13 cellular contexts compared by ENCODE assay signal in the genomic region with DNA sequence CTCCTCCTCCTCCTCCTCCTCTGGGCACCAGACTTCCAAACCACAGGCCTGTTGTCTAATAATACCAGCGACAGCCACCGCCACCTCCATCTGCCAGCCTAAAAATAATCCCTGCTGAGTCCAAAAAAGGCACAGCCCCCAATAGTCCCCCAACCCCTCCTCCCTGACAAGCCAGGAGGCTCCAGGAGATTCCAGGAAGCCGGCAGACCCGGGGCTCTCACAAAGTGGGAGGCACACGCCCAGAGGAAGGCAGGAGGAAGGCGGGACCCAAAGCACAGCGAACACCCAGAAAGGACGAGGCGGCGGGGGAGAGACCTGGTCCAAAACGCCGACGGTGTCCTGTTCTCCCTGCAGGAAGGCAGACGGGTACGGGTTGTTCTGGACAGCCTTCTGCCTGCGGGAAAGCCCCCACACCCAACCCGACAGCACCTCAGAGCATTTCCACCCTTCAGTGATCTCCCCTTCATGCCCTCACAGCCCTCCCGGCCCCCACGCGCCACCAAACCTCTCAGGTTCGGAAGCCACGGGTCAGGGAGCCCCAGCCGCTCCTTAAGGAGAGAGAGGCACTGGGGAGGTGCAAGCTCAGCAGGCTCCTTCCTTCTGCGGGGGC. TPM values are rescaled to one million over a fixed set of nuclear protein-coding genes. Genes with fewer than 3 reads are reported as not detected.
DNase-seq lines count a peak whose midpoint lies in the region; ATAC-seq and TF ChIP-seq lines count a peak whose summit lies in the region.
"Had no signal": no experiment of that assay in that cellular context is flagged by ENCODE, and none has a peak within 500 bp of the region (broad histone marks: within the 10 kb centered on the region; RNA-seq: fewer than 3 reads in every experiment).

No MANE protein-coding gene starts in this region.

- H3K9me3 ChIP-seq in adipocyte (ENCODE audit: control insufficient read depth, low read length) = no peaks in the 10 kb centered on the region
- H3K9me3 ChIP-seq in right atrium auricular region = no peaks in the 10 kb centered on the region

- ATAC-seq in HG03025 (IDR thresholded peaks at IDR 0.05; ENCODE audit: low FRiP score, unreplicated experiment) = no peak
- ATAC-seq: stimulated activated naive B cell treated with anti-CD40 and anti-IgM and Interleukin-4, amounts not matched to agents 10 μg/mL and 1 μg/mL and 100 μg/mL, for 72 hours had no signal

- H3K36me3 ChIP-seq in adipocyte (ENCODE audit: control insufficient read depth, insufficient read depth, low read length, severe bottlenecking) (no peaks in the 10 kb centered on the region), right atrium auricular region (no peaks in the 10 kb centered on the region), rectal smooth muscle tissue (ENCODE audit: control insufficient read depth, insufficient read depth, low read length) (no peaks in the 10 kb centered on the region)

- CTCF ChIA-PET in RWPE1 (lab: Yijun Ruan, JAX) = no interaction called here

- peak overlapping the region; percentile 91 to 92 for H3K27ac ChIP-seq in right atrium auricular region
- peak overlapping the region; percentile 92 for H3K27ac ChIP-seq in rectal smooth muscle tissue (ENCODE audit: low read depth, low read length)
- H3K27ac ChIP-seq in RWPE1 = no peak overlapping the region
- H3K27ac ChIP-seq: C4-2B had no signal

- H3K9ac ChIP-seq in adipocyte (ENCODE audit: low read length) (peak overlapping the region; percentile 52), rectal smooth muscle tissue (ENCODE audit: low read length) (no peak overlapping the region)

- POLR2A ChIA-PET in RWPE1 (lab: Yijun Ruan, JAX; ENCODE audit: low non-redundant PET) = no interaction called here

- peaks cover 37% of the 10 kb centered on the region for H3K27me3 Mint-ChIP-seq in endothelial cell (ENCODE audit: unreplicated experiment)

- H3K4me3 ChIP-seq in adipocyte (ENCODE audit: low read length) (peak overlapping the region; percentile 72), right atrium auricular region (peak overlapping the region; percentile 37 to 55), rectal smooth muscle tissue (ENCODE audit: low read length) (peak overlapping the region; percentile 16)

- H3K4me1 Mint-ChIP-seq in endothelial cell (ENCODE audit: unreplicated experiment) = peaks cover 29% of the 10 kb centered on the region

- TF ChIP-seq CTCF in right atrium auricular region (IDR thresholded peaks at IDR 0.05) (no peak), RWPE1 (conservative IDR thresholded peaks at IDR 0.05; ENCODE audit: low read depth) (no peak), endothelial cell (IDR thresholded peaks at IDR 0.05; ENCODE audit: unreplicated experiment) (no peak)

- peaks cover 16% of the 10 kb centered on the region for H3K4me1 ChIP-seq in adipocyte (ENCODE audit: control insufficient read depth, insufficient read depth, low read length)
- peaks cover 0 to 100% of the 10 kb centered on the region in 2 donors for H3K4me1 ChIP-seq in right atrium auricular region
- H3K4me1 ChIP-seq in rectal smooth muscle tissue (ENCODE audit: control insufficient read depth, insufficient read depth, low read length) = peaks cover 66% of the 10 kb centered on the region

- DNase-seq in DMS 273 treated with DMSO at 0.1 percent for 48 hours (lab: John Stamatoyannopoulos, UW) (peak; percentile 36), adipocyte (ENCODE audit: low read depth) (peak; percentile 22), right atrium auricular region (ENCODE audit: low spot score) (no peak), RWPE1 (ENCODE audit: low spot score) (no peak), endothelial cell (ENCODE audit: low spot score) (no peak), superior temporal gyrus (ENCODE audit: extremely low spot score) (no peak)
- DNase-seq: KG1; NCI-H526 treated with DMSO at 0.1 percent for 48 hours; stimulated activated naive B cell treated with anti-CD40 and anti-IgM and Interleukin-4, amounts not matched to agents 10 μg/mL and 1 μg/mL and 100 μg/mL, for 72 hours had no signal

- H3K9me3 Mint-ChIP-seq in endothelial cell (ENCODE audit: unreplicated experiment) = no peaks in the 10 kb centered on the region
- H3K9me3 Mint-ChIP-seq: stimulated activated naive B cell treated with anti-CD40 and anti-IgM and Interleukin-4, amounts not matched to agents 10 μg/mL and 1 μg/mL and 100 μg/mL, for 72 hours; T-helper 1 cell treated with Interleukin-12 subunit alpha and Interleukin-12 subunit beta and Interleukin-4 antibody, amounts not matched to agents 30 μg/mL and 1 μg/mL, for 36 hours had no signal

- peaks cover 11% of the 10 kb centered on the region for H3K36me3 Mint-ChIP-seq in endothelial cell (ENCODE audit: low read depth, unreplicated experiment)
- H3K36me3 Mint-ChIP-seq: stimulated activated naive B cell treated with anti-CD40 and anti-IgM and Interleukin-4, amounts not matched to agents 10 μg/mL and 1 μg/mL and 100 μg/mL, for 72 hours had no signal

- H3K27ac Mint-ChIP-seq in endothelial cell (ENCODE audit: unreplicated experiment) = no peak overlapping the region
- H3K27ac Mint-ChIP-seq: stimulated activated naive B cell treated with anti-CD40 and anti-IgM and Interleukin-4, amounts not matched to agents 10 μg/mL and 1 μg/mL and 100 μg/mL, for 72 hours; T-helper 1 cell treated with Interleukin-12 subunit alpha and Interleukin-12 subunit beta and Interleukin-4 antibody, amounts not matched to agents 30 μg/mL and 1 μg/mL, for 36 hours had no signal

- no peak overlapping the region for H3K4me3 Mint-ChIP-seq in endothelial cell (ENCODE audit: unreplicated experiment)
- H3K4me3 Mint-ChIP-seq: stimulated activated naive B cell treated with anti-CD40 and anti-IgM and Interleukin-4, amounts not matched to agents 10 μg/mL and 1 μg/mL and 100 μg/mL, for 72 hours; T-helper 1 cell treated with Interleukin-12 subunit alpha and Interleukin-12 subunit beta and Interleukin-4 antibody, amounts not matched to agents 30 μg/mL and 1 μg/mL, for 36 hours had no signal

- H3K27me3 ChIP-seq in adipocyte (replicated peaks; ENCODE audit: control insufficient read depth, insufficient read depth, low read length) = peaks cover 53% of the 10 kb centered on the region
- no peaks in the 10 kb centered on the region for H3K27me3 ChIP-seq in right atrium auricular region
- H3K27me3 ChIP-seq in rectal smooth muscle tissue (ENCODE audit: control insufficient read depth, insufficient read depth, low read length) = no peaks in the 10 kb centered on the region

RNA-seq across cellular contexts. Expression of gene IGSF9B, which starts 5.8 kb away (rescaled TPM):
- total RNA-seq in right atrium auricular region = 10 to 100 TPM; 17.2 to 32.1 TPM
- total RNA-seq in endothelial cell (ENCODE audit: unreplicated experiment) = 6.6 TPM

Comparison
In these comparisons a context has a peak if more than half of its experiments do, and no peak if none do; other contexts are left out.
1. DNase-seq: peak in DMS 273 treated with DMSO at 0.1 percent for 48 hours (single experiment) and adipocyte (single experiment); none in right atrium auricular region (single experiment), RWPE1 (single experiment), endothelial cell (single experiment) and superior temporal gyrus (single experiment).
2. H3K4me3 ChIP-seq: peak in every context shown above with its lines; median percentile 72 in adipocyte; 46 in right atrium auricular region; 16 in rectal smooth muscle tissue.